Comparison of ENCODE assay signal across 15 cellular contexts in the genomic region with DNA sequence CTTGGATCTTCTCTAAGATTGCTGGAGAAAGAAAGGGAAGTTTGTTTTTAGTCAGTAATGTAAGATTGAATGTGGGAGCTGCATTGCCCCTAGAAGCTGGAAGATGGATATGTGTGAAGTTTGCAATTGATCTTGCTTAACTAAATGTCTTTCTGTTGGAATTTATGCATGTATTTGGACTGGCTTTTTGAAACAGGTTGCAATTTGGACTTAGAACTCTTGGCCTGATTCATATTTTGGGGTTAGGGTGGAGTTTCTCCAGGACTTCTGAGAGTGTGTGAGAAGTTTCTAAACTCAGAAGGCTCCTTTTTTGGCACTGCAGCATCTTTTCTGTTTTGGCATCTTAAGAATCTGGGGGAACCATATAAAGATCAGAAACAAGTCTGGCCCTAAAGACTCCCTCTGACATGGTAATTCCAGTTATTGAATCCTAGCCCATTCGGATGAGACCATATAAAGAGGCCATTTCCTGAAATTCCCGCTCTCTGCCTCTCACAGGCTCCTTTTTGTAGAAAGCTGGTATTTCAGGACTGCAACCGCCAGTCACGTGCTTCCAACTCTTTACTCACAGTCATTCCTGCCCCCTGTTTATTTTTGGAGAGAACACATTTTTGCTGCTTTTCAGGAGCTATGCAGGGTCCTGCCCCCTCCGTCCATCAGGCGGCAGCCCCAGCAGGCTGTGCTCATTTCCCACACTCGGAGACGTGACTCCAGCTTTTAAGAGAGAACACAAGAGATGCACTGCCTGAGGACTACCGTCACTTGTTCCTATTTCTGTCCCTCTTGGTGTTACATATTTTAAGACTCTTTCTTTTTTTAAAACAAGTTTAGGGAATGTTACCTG. TPM values are rescaled to one million over a fixed set of nuclear protein-coding genes. Genes with fewer than 3 reads are reported as not detected.
DNase-seq lines count a peak whose midpoint lies in the region; ATAC-seq and TF ChIP-seq lines count a peak whose summit lies in the region.
"Had no signal": no experiment of that assay in that cellular context is flagged by ENCODE, and none has a peak within 500 bp of the region (broad histone marks: within the 10 kb centered on the region; RNA-seq: fewer than 3 reads in every experiment).

No MANE protein-coding gene starts in this region.

- BruUV-seq in Calu3 (replicated peaks; lab: Mats Ljungman, UMichigan) = no TSS peak

- CTCF ChIA-PET in Calu3 (lab: Charles Lee) = no interaction called here

- no peaks in the 10 kb centered on the region for H3K27me3 ChIP-seq in body of pancreas
- no peaks in the 10 kb centered on the region for H3K27me3 ChIP-seq in left ventricle myocardium inferior (ENCODE audit: low read depth)
- H3K27me3 ChIP-seq in upper lobe of right lung = no peaks in the 10 kb centered on the region
- no peaks in the 10 kb centered on the region for H3K27me3 ChIP-seq in Peyer's patch

- no peak for TF ChIP-seq CTCF in body of pancreas (IDR thresholded peaks at IDR 0.05)
- TF ChIP-seq CTCF in left ventricle myocardium inferior (IDR thresholded peaks at IDR 0.05; ENCODE audit: borderline replicate concordance) = peak; percentile 15
- no peak for TF ChIP-seq CTCF in neural crest cell (conservative IDR thresholded peaks at IDR 0.05)
- TF ChIP-seq CTCF in upper lobe of right lung (IDR thresholded peaks at IDR 0.05) = no peak
- no peak for TF ChIP-seq CTCF in Calu3 (IDR thresholded peaks at IDR 0.05; ENCODE audit: unreplicated experiment)
- TF ChIP-seq CTCF in Peyer's patch (IDR thresholded peaks at IDR 0.05) = no peak

- no peak overlapping the region for H3K4me3 Mint-ChIP-seq in neural crest cell
- H3K4me3 Mint-ChIP-seq in Calu3 (ENCODE audit: low read depth, unreplicated experiment) = no peak overlapping the region
- H3K4me3 Mint-ChIP-seq: activated CD4-positive, alpha-beta memory T cell treated with anti-CD3 and anti-CD28 coated beads for 36 hours; CD4-positive, alpha-beta T cell; memory B cell; stimulated activated naive CD8-positive, alpha-beta T cell treated with anti-CD3 and anti-CD28 coated beads, Interleukin-15, Interleukin-2, amounts not matched to agents 100 ng/mL and 50 ng/mL, for 24 hours had no signal

- DNase-seq in body of pancreas (peak in 2 of 4 donors; percentile 7 to 16), left ventricle myocardium inferior (no peak), neural crest cell (ENCODE audit: low read depth, low spot score) (no peak), upper lobe of right lung (no peak), hippocampal formation (lab: John Stamatoyannopoulos, UW) (no peak), activated gamma-delta T cell (lab: John Stamatoyannopoulos, UW) (no peak), Calu3 (no peak), Peyer's patch (no peak)
- DNase-seq: activated CD4-positive, alpha-beta memory T cell treated with anti-CD3 and anti-CD28 coated beads for 36 hours; CD4-positive, alpha-beta T cell; HCEC 1CT; NCI-H2081 treated with DMSO at 0.1 percent for 48 hours; SIG-M5 had no signal

- TF ChIP-seq POLR2A in body of pancreas (IDR thresholded peaks at IDR 0.05) = no peak
- TF ChIP-seq POLR2A in Peyer's patch (IDR thresholded peaks at IDR 0.05) = no peak

- H3K9me3 Mint-ChIP-seq in neural crest cell = no peaks in the 10 kb centered on the region
- H3K9me3 Mint-ChIP-seq in Calu3 (ENCODE audit: low read depth, unreplicated experiment) = no peaks in the 10 kb centered on the region
- H3K9me3 Mint-ChIP-seq: activated CD4-positive, alpha-beta memory T cell treated with anti-CD3 and anti-CD28 coated beads for 36 hours; CD4-positive, alpha-beta T cell had no signal

- peaks cover 35% of the 10 kb centered on the region for H3K36me3 Mint-ChIP-seq in neural crest cell (ENCODE audit: low read depth)
- peaks cover 7% of the 10 kb centered on the region for H3K36me3 Mint-ChIP-seq in Calu3 (ENCODE audit: insufficient read depth, unreplicated experiment)

- H3K36me3 ChIP-seq in body of pancreas (replicated peaks in 1 of 2; ENCODE audit: insufficient read depth in 1 of 2, low read depth in 2 of 2) (peaks cover 0 to 3% of the 10 kb centered on the region in 2 donors), left ventricle myocardium inferior (peaks cover 25% of the 10 kb centered on the region), upper lobe of right lung (peaks cover 23% of the 10 kb centered on the region), Peyer's patch (peaks cover 0 to 32% (median 0%) of the 10 kb centered on the region in 3 donors)

- H3K4me1 Mint-ChIP-seq in neural crest cell = peaks cover 15% of the 10 kb centered on the region
- H3K4me1 Mint-ChIP-seq in Calu3 (ENCODE audit: low read depth, unreplicated experiment) = no peaks in the 10 kb centered on the region

- H3K27me3 Mint-ChIP-seq in neural crest cell (ENCODE audit: low read depth) (no peaks in the 10 kb centered on the region), Calu3 (ENCODE audit: unreplicated experiment) (no peaks in the 10 kb centered on the region)
- H3K27me3 Mint-ChIP-seq: activated CD4-positive, alpha-beta memory T cell treated with anti-CD3 and anti-CD28 coated beads for 36 hours; CD4-positive, alpha-beta T cell; memory B cell; stimulated activated naive CD8-positive, alpha-beta T cell treated with anti-CD3 and anti-CD28 coated beads, Interleukin-15, Interleukin-2, amounts not matched to agents 100 ng/mL and 50 ng/mL, for 24 hours had no signal

- H3K4me3 ChIP-seq in body of pancreas = no peak overlapping the region
- no peak overlapping the region for H3K4me3 ChIP-seq in left ventricle myocardium inferior
- H3K4me3 ChIP-seq in upper lobe of right lung = no peak overlapping the region
- H3K4me3 ChIP-seq in Peyer's patch = no peak overlapping the region

- H3K9me3 ChIP-seq in body of pancreas = no peaks in the 10 kb centered on the region
- H3K9me3 ChIP-seq in left ventricle myocardium inferior (replicated peaks) = no peaks in the 10 kb centered on the region
- H3K9me3 ChIP-seq in upper lobe of right lung = no peaks in the 10 kb centered on the region
- no peaks in the 10 kb centered on the region for H3K9me3 ChIP-seq in Peyer's patch

- H3K27ac Mint-ChIP-seq in neural crest cell (ENCODE audit: unreplicated experiment) (peak overlapping the region; percentile 92), Calu3 (ENCODE audit: unreplicated experiment) (no peak overlapping the region)
- H3K27ac Mint-ChIP-seq: activated CD4-positive, alpha-beta memory T cell treated with anti-CD3 and anti-CD28 coated beads for 36 hours; CD4-positive, alpha-beta T cell; memory B cell; stimulated activated naive CD8-positive, alpha-beta T cell treated with anti-CD3 and anti-CD28 coated beads, Interleukin-15, Interleukin-2, amounts not matched to agents 100 ng/mL and 50 ng/mL, for 24 hours had no signal

- H3K27ac ChIP-seq in body of pancreas (no peak overlapping the region), left ventricle myocardium inferior (replicated peaks) (peak overlapping the region; percentile 61), upper lobe of right lung (no peak overlapping the region), Peyer's patch (peak overlapping the region in 2 of 4 donors; percentile 28 to 55)

- ATAC-seq in body of pancreas (peak; percentile 27), upper lobe of right lung (peak; percentile 80)

- intact Hi-C loops in body of pancreas (cut with DNase I) = no loop called here
- intact Hi-C loops in left ventricle myocardium inferior (cut with micrococcal nuclease) = no loop called here
- intact Hi-C loops in upper lobe of right lung (cut with DNase I) = no loop called here
- intact Hi-C loops in Calu3 (cut with micrococcal nuclease; ENCODE audit: unreplicated experiment) = no loop called here

- no peaks in the 10 kb centered on the region for H3K4me1 ChIP-seq in body of pancreas
- peaks cover 23% of the 10 kb centered on the region for H3K4me1 ChIP-seq in left ventricle myocardium inferior
- no peaks in the 10 kb centered on the region for H3K4me1 ChIP-seq in upper lobe of right lung
- no peaks in the 10 kb centered on the region for H3K4me1 ChIP-seq in Peyer's patch

- WGBS in body of pancreas, 2 donors = 90 to 93% methylated on average over 9 of the region's 9 CpGs

RNA-seq across cellular contexts. Expression of a gene that starts 26.6 kb away (rescaled TPM):
- total RNA-seq in body of pancreas = 10 to 100 TPM; 15.0 to 18.5 TPM
- 29.8 TPM for total RNA-seq in left ventricle myocardium inferior
- 32.8 and 34.1 TPM in 2 replicates for total RNA-seq in neural crest cell
- 24.8 TPM for total RNA-seq in upper lobe of right lung
- 37.8 and 37.9 TPM in 2 replicates for total RNA-seq in Calu3 (2022)
- 10 to 100 TPM; 23.9 to 42.8 (median 33.6) TPM for total RNA-seq in Peyer's patch

RNA-seq across cellular contexts. Expression of a gene that starts 30.4 kb away (rescaled TPM):
- total RNA-seq in body of pancreas (10 to 100 TPM; 23.6 to 30.7 TPM), left ventricle myocardium inferior (27.2 TPM), neural crest cell (4.6 and 5.5 TPM in 2 replicates), upper lobe of right lung (25.4 TPM), Calu3 (2022) (2.2 and 2.5 TPM in 2 replicates), Peyer's patch (1 to 10 TPM; 4.2 to 9.2 (median 6.4) TPM)
